ENCODE assay signal across 1 cellular context in genomic region chr12:47758834-47759690, GRCh38.
A peak's percentile ranks its signal among the peaks of the same experiment; 100 is the strongest.
TF ChIP-seq lines count a peak whose summit lies in the region.

Gene RAPGEF3 (minus strand): TSS chr12:47758880. CDS start chr12:47758556, 324 bp downstream.

TF ChIP-seq in HEK293, 187 proteins besides CTCF, POLR2A, EP300 and RAD21 (continued from another document and continues in another):
- peak; percentile 21 for TF ChIP-seq ZBTB26 (tag by site-specific recombination; optimal IDR thresholded peaks at IDR 0.05)
- no peak for TF ChIP-seq ZNF529 (tag by site-specific recombination; IDR thresholded peaks at IDR 0.05; ENCODE audit: insufficient replicate concordance)
- TF ChIP-seq ZNF561 (tag by site-specific recombination; IDR thresholded peaks at IDR 0.05; ENCODE audit: borderline replicate concordance), result peak; percentile 86
- peak; percentile 54; the same call in 1 of the 2 replicates for TF ChIP-seq BCL11B (tag by site-specific recombination; IDR thresholded peaks at IDR 0.05; ENCODE audit: low read depth)
- TF ChIP-seq SP2 (tag by site-specific recombination; IDR thresholded peaks at IDR 0.05), result peak; percentile 76
- peak; percentile 45; the same call in 1 of the 2 replicates for TF ChIP-seq ZBTB20 (tag by site-specific recombination; IDR thresholded peaks at IDR 0.05)
- no peak for TF ChIP-seq ZNF776 (tag by site-specific recombination; IDR thresholded peaks at IDR 0.05; ENCODE audit: borderline replicate concordance)
- TF ChIP-seq ZNF140 (tag by site-specific recombination; IDR thresholded peaks at IDR 0.05), result no peak
- TF ChIP-seq ZNF169 (tag by site-specific recombination; IDR thresholded peaks at IDR 0.05), result no peak
- TF ChIP-seq BCL11A (tag by site-specific recombination; IDR thresholded peaks at IDR 0.05; ENCODE audit: low read depth), result peak; percentile 77; the same call in 1 of the 2 replicates
- TF ChIP-seq ZNF843 (tag by site-specific recombination; IDR thresholded peaks at IDR 0.05), result 0 out of 2 replicates have a peak, but pooled peaks have one; percentile 24
- peak; percentile 85 for TF ChIP-seq ZNF398 (tag by site-specific recombination; IDR thresholded peaks at IDR 0.05)
- TF ChIP-seq ZNF629 (tag by site-specific recombination; IDR thresholded peaks at IDR 0.05), result peak; percentile 66
- TF ChIP-seq ZNF48 (tag by site-specific recombination; IDR thresholded peaks at IDR 0.05), result no peak
- TF ChIP-seq FEZF1 (tag by site-specific recombination; IDR thresholded peaks at IDR 0.05), result 0 out of 2 replicates have a peak, but pooled peaks have one; percentile 36
- no peak for TF ChIP-seq ZFP3 (tag by site-specific recombination; IDR thresholded peaks at IDR 0.05; ENCODE audit: low read depth)
- 0 out of 2 replicates have a peak, but pooled peaks have one; percentile 51 for TF ChIP-seq ZFP37 (tag by site-specific recombination; IDR thresholded peaks at IDR 0.05)
- peak; percentile 95 for TF ChIP-seq GLIS2 (tag by site-specific recombination; IDR thresholded peaks at IDR 0.05)
- TF ChIP-seq ZNF600 (tag by site-specific recombination; IDR thresholded peaks at IDR 0.05), result peak; percentile 95
- peak; percentile 73 for TF ChIP-seq KLF1 (tag by site-specific recombination; IDR thresholded peaks at IDR 0.05)
- TF ChIP-seq PATZ1 (tag by site-specific recombination; IDR thresholded peaks at IDR 0.05), result peak; percentile 83; the same call in 1 of the 2 replicates
- no peak for TF ChIP-seq ZNF513 (tag by site-specific recombination; IDR thresholded peaks at IDR 0.05)
- peak; percentile 90 for TF ChIP-seq SP3 (tag by site-specific recombination; IDR thresholded peaks at IDR 0.05)
- peak; percentile 67 for TF ChIP-seq HIC1 (tag by site-specific recombination; IDR thresholded peaks at IDR 0.05)
- peak; percentile 62; the same call in 1 of the 2 replicates for TF ChIP-seq ZBTB17 (tag by site-specific recombination; IDR thresholded peaks at IDR 0.05)
- TF ChIP-seq KLF8 (tag by site-specific recombination; IDR thresholded peaks at IDR 0.05), result peak; percentile 78; the same call in 1 of the 2 replicates
- peak; percentile 93 for TF ChIP-seq ZBTB10 (tag by site-specific recombination; IDR thresholded peaks at IDR 0.05)
- TF ChIP-seq YY1 (tag by site-specific recombination; IDR thresholded peaks at IDR 0.05), result no peak
- TF ChIP-seq PRDM1 (tag by site-specific recombination; IDR thresholded peaks at IDR 0.05), result peak; percentile 92
- TF ChIP-seq ZNF202 (tag by site-specific recombination; IDR thresholded peaks at IDR 0.05; ENCODE audit: borderline replicate concordance), result no peak
- peak; percentile 14; the same call in 1 of the 2 replicates for TF ChIP-seq ZNF585B (tag by site-specific recombination; IDR thresholded peaks at IDR 0.05)
- TF ChIP-seq ZNF354C (tag by site-specific recombination; IDR thresholded peaks at IDR 0.05; ENCODE audit: borderline replicate concordance, low read depth), result no peak
- peak; percentile 45; the same call in 1 of the 2 replicates for TF ChIP-seq ZNF660 (tag by site-specific recombination; IDR thresholded peaks at IDR 0.05)
- peak; percentile 69 for TF ChIP-seq SP7 (tag by site-specific recombination; IDR thresholded peaks at IDR 0.05)
- peak; percentile 88 for TF ChIP-seq KLF10 (tag by site-specific recombination; IDR thresholded peaks at IDR 0.05)
- TF ChIP-seq ZNF610 (tag by site-specific recombination; IDR thresholded peaks at IDR 0.05; ENCODE audit: borderline replicate concordance), result no peak
- TF ChIP-seq KLF9 (tag by site-specific recombination; IDR thresholded peaks at IDR 0.05; ENCODE audit: low read depth), result peak; percentile 98
- TF ChIP-seq ZNF391 (tag by site-specific recombination; IDR thresholded peaks at IDR 0.05; ENCODE audit: borderline replicate concordance, low read depth), result 0 out of 2 replicates have a peak, but pooled peaks have one; percentile 55
- TF ChIP-seq ZNF10 (tag by site-specific recombination; IDR thresholded peaks at IDR 0.05), result peak; percentile 29; the same call in 1 of the 2 replicates
- TF ChIP-seq GLIS1 (tag by site-specific recombination; IDR thresholded peaks at IDR 0.05), result peak; percentile 87
- no peak; the same call in 1 of the 2 replicates for TF ChIP-seq ZFP69B (tag by site-specific recombination; IDR thresholded peaks at IDR 0.05)
- peak; percentile 68 for TF ChIP-seq ZXDB (tag by site-specific recombination; IDR thresholded peaks at IDR 0.05)
- no peak for TF ChIP-seq ZNF362 (tag by site-specific recombination; IDR thresholded peaks at IDR 0.05)
- no peak for TF ChIP-seq TSHZ1 (tag by site-specific recombination; IDR thresholded peaks at IDR 0.05; ENCODE audit: borderline replicate concordance)
- no peak for TF ChIP-seq ZSCAN23 (tag by site-specific recombination; IDR thresholded peaks at IDR 0.05)
- peak; percentile 40; the same call in 1 of the 2 replicates for TF ChIP-seq ZNF2 (tag by site-specific recombination; IDR thresholded peaks at IDR 0.05)
- TF ChIP-seq ZNF639 (tag by site-specific recombination; IDR thresholded peaks at IDR 0.05), result 0 out of 2 replicates have a peak, but pooled peaks have one; percentile 56
